1 cellular context compared by ENCODE assay signal in genomic region chr6:66489269-66489987, GRCh38.
TF ChIP-seq lines count a peak whose summit lies in the region.

No MANE protein-coding gene starts in this region.

TF ChIP-seq in HepG2, 621 proteins besides CTCF, POLR2A, EP300 and RAD21 (continued from another document and continues in another):
- TF ChIP-seq GRHL1 (CRISPR knock-in tag; conservative IDR thresholded peaks at IDR 0.05) (no peak), ZNF260 (CRISPR knock-in tag; IDR thresholded peaks at IDR 0.05; ENCODE audit: borderline replicate concordance, low read depth) (no peak), SAP130 (CRISPR knock-in tag; IDR thresholded peaks at IDR 0.05; ENCODE audit: low read depth) (0 out of 2 replicates have a peak, but pooled peaks have one; percentile 24), PTBP1 (IDR thresholded peaks at IDR 0.05; ENCODE audit: low read depth, low read length, poor library complexity, severe bottlenecking) (no peak), ZNF609 (CRISPR knock-in tag; IDR thresholded peaks at IDR 0.05; ENCODE audit: borderline replicate concordance) (0 out of 2 replicates have a peak, but pooled peaks have one; percentile 35), PBX3 (CRISPR knock-in tag; IDR thresholded peaks at IDR 0.05; ENCODE audit: borderline replicate concordance) (no peak), ZMYM4 (CRISPR knock-in tag; IDR thresholded peaks at IDR 0.05) (no peak), PAF1 (CRISPR knock-in tag; IDR thresholded peaks at IDR 0.05) (no peak), CENPT (CRISPR knock-in tag; IDR thresholded peaks at IDR 0.05; ENCODE audit: low read depth) (no peak), HNRNPH1 (optimal IDR thresholded peaks at IDR 0.05; ENCODE audit: low read depth, low read length) (no peak), THAP7 (CRISPR knock-in tag; IDR thresholded peaks at IDR 0.05) (peak; percentile 64; the same call in 1 of the 2 replicates), TEAD3 (CRISPR knock-in tag; optimal IDR thresholded peaks at IDR 0.05; ENCODE audit: borderline replicate concordance) (no peak), ELK4 (CRISPR knock-in tag; IDR thresholded peaks at IDR 0.05; ENCODE audit: borderline replicate concordance) (no peak), SKI (IDR thresholded peaks at IDR 0.05; ENCODE audit: partially characterized antibody) (no peak), USF2 (IDR thresholded peaks at IDR 0.05; ENCODE audit: low read depth, low read length) (no peak), USF2 (CRISPR knock-in tag; IDR thresholded peaks at IDR 0.05; ENCODE audit: borderline replicate concordance) (no peak), RAD51 (IDR thresholded peaks at IDR 0.05; ENCODE audit: borderline replicate concordance) (no peak), ISX (CRISPR knock-in tag; conservative IDR thresholded peaks at IDR 0.05) (no peak), CEBPZ (IDR thresholded peaks at IDR 0.05; ENCODE audit: low read length) (no peak), ZNF362 (CRISPR knock-in tag; IDR thresholded peaks at IDR 0.05; ENCODE audit: borderline replicate concordance) (no peak), NR2F6 (IDR thresholded peaks at IDR 0.05) (no peak), NR2F6 (CRISPR knock-in tag; IDR thresholded peaks at IDR 0.05) (no peak), GABPA (IDR thresholded peaks at IDR 0.05; ENCODE audit: low read depth, low read length) (no peak), GABPA (CRISPR knock-in tag; IDR thresholded peaks at IDR 0.05; ENCODE audit: low read depth) (no peak), TFDP2 (CRISPR knock-in tag; IDR thresholded peaks at IDR 0.05) (no peak), XRCC5 (optimal IDR thresholded peaks at IDR 0.05; ENCODE audit: low read length) (no peak), PRDM15 (CRISPR knock-in tag; IDR thresholded peaks at IDR 0.05) (no peak), ARNTL (CRISPR knock-in tag; IDR thresholded peaks at IDR 0.05) (no peak), FUBP1 (CRISPR knock-in tag; IDR thresholded peaks at IDR 0.05; ENCODE audit: borderline replicate concordance) (no peak), MZF1 (CRISPR knock-in tag; IDR thresholded peaks at IDR 0.05; ENCODE audit: borderline replicate concordance) (no peak)
